In the genomic region with DNA sequence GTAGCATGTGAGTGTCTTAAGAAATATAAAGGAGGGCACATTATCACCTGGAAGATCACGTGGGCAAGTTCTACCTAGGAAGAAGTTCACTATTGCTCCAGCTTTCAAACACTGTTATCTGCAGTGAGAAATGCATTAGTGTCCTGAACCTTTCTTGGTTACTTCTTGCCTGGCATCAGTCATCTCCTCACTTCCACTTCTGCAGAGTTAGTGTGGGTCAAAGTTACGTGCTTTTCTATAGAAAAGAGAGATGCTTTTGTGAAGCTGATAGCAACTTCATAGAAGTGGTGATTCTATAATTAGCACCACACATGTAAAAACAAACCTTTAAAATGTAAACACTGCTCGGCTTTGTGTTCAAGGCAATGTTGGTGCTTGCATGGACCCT, we compare ENCODE assay signal across 9 cellular contexts. TPM values are rescaled to one million over a fixed set of nuclear protein-coding genes. Genes with fewer than 3 reads are reported as not detected.
A peak's percentile ranks its signal among the peaks of the same experiment; 100 is the strongest.
DNase-seq lines count a peak whose midpoint lies in the region; ATAC-seq, FAIRE-seq and TF ChIP-seq lines count a peak whose summit lies in the region.
"Had no signal": no experiment of that assay in that cellular context is flagged by ENCODE, and none has a peak within 500 bp of the region (broad histone marks: within the 10 kb centered on the region; RNA-seq: fewer than 3 reads in every experiment).

No MANE protein-coding gene starts in this region.

- H3K27ac ChIP-seq in A549 (peak overlapping the region in 1 of 2 experiments; percentile 67; a peak in 4 of 6 replicates), HUES64 (ENCODE audit: low read depth, low read length) (peak overlapping the region; percentile 65; the same call in 1 of the 2 replicates), coronary artery (peak overlapping the region; percentile 63 to 89), neural cell (ENCODE audit: low read length) (peak overlapping the region; percentile 74)
- H3K27ac ChIP-seq: PC-9 had no signal

- H3F3A ChIP-seq in neural cell (ENCODE audit: insufficient read depth, low read length, poor library complexity, severe bottlenecking): no peaks in the 10 kb centered on the region

- FAIRE-seq in A549 (lab: Jason Lieb, UNC): no peak

- H4K20me1 ChIP-seq in neural cell (ENCODE audit: insufficient read depth): no peaks in the 10 kb centered on the region

- TF ChIP-seq RAD21 in A549 (conservative IDR thresholded peaks at IDR 0.05 in 1 of 2, IDR thresholded peaks at IDR 0.05 in 1 of 2) (no peak), neural cell (conservative IDR thresholded peaks at IDR 0.05) (no peak)

- H3K9me3 ChIP-seq in A549 (no peaks in the 10 kb centered on the region), HUES64 (ENCODE audit: insufficient read depth, low read depth, low read length) (no peaks in the 10 kb centered on the region), neural cell (ENCODE audit: low read length) (peaks cover 4% of the 10 kb centered on the region)

- peaks cover 26% of the 10 kb centered on the region for H3K79me2 ChIP-seq in neural cell (replicated peaks; ENCODE audit: insufficient read depth, low read length)

- H3K9me2 ChIP-seq in neural cell (ENCODE audit: insufficient read depth, low read length): no peaks in the 10 kb centered on the region

- DNase-seq in A549 (ENCODE audit: low read depth in 1 of 2, low spot score in 1 of 2): no peak
- DNase-seq in coronary artery (ENCODE audit: low spot score): no peak
- DNase-seq in NCI-H2107 (lab: John Stamatoyannopoulos, UW): no peak
- no peak for DNase-seq in anterior cingulate cortex (lab: John Stamatoyannopoulos, UW)
- DNase-seq: PC-9 had no signal

- H3K4me3 ChIP-seq in A549 (no peak overlapping the region), HUES64 (ENCODE audit: low read length) (no peak overlapping the region), coronary artery (peak overlapping the region; percentile 53), neural cell (ENCODE audit: low read length) (peak overlapping the region; percentile 42)
- H3K4me3 ChIP-seq: PC-9 had no signal

- TF ChIP-seq CTCF in A549 (IDR thresholded peaks at IDR 0.05) (no peak), coronary artery (IDR thresholded peaks at IDR 0.05) (no peak), neural cell (IDR thresholded peaks at IDR 0.05; ENCODE audit: poor library complexity, severe bottlenecking) (no peak)

- no peak for ATAC-seq in A549
- ATAC-seq in activated CD4-positive, CD25-positive, alpha-beta regulatory T cell treated with anti-CD3 and anti-CD28 coated beads, Interleukin-2, amount 50 U/mL, for 24 hours: no peak
- no peak for ATAC-seq in HG03457 (IDR thresholded peaks at IDR 0.05; ENCODE audit: unreplicated experiment)

- H3K4me1 ChIP-seq in A549 (peaks cover 19% of the 10 kb centered on the region), HUES64 (ENCODE audit: insufficient read depth, low read length) (peaks cover 49% of the 10 kb centered on the region)

- no peak overlapping the region for H2AFZ ChIP-seq in neural cell (ENCODE audit: low read depth, low read length)
- H2AFZ ChIP-seq: PC-9 had no signal

- TF ChIP-seq POLR2A in A549 (IDR thresholded peaks at IDR 0.05; ENCODE audit: low read length): no peak

- CTCF ChIA-PET in A549 (lab: Yijun Ruan, JAX): interaction anchor here (1.0 to 2.4 kb wide), 2 partner anchors 10 to 207 kb away, joined by 5 to 8 read pairs; no protein-coding TSS in a partner anchor

- H3K36me3 ChIP-seq in HUES64 (ENCODE audit: insufficient read depth, low read length) (peaks cover 42% of the 10 kb centered on the region), neural cell (ENCODE audit: insufficient read depth, low read length) (no peaks in the 10 kb centered on the region)

- H3K4me2 ChIP-seq in A549 (0 out of 3 replicates have a peak overlapping the region, but pooled peaks have one; percentile 57), neural cell (ENCODE audit: low read length) (peak overlapping the region; percentile 31)
- H3K4me2 ChIP-seq: PC-9 had no signal

- TF ChIP-seq EP300 in A549 (IDR thresholded peaks at IDR 0.05) (no peak), neural cell (conservative IDR thresholded peaks at IDR 0.05; ENCODE audit: poor library complexity, severe bottlenecking) (no peak)

- POLR2A ChIA-PET in A549 (lab: Yijun Ruan, JAX): no interaction called here

- peak overlapping the region; percentile 46; the same call in 1 of the 2 replicates for H3K9ac ChIP-seq in HUES64 (ENCODE audit: low read depth, low read length)
- H3K9ac ChIP-seq in neural cell (ENCODE audit: low read length): peak overlapping the region; percentile 54

- no peaks in the 10 kb centered on the region for H3K27me3 ChIP-seq in HUES64 (ENCODE audit: insufficient read depth, low read length)
- no peaks in the 10 kb centered on the region for H3K27me3 ChIP-seq in neural cell (ENCODE audit: insufficient read depth, low read depth, low read length)

- WGBS in A549 (ENCODE audit: missing lambda C conversion rate): 93% methylated on average over 3 of the region's 3 CpGs
- 85% methylated on average over 2 of the region's 3 CpGs for WGBS in HUES64

TF ChIP-seq in A549, 52 proteins besides CTCF, POLR2A, EP300 and RAD21:
- TF ChIP-seq MAX (IDR thresholded peaks at IDR 0.05) (no peak), RFX5 (IDR thresholded peaks at IDR 0.05) (no peak), ZNF302 (CRISPR knock-in tag; IDR thresholded peaks at IDR 0.05) (no peak), ZSCAN20 (CRISPR knock-in tag; IDR thresholded peaks at IDR 0.05) (no peak), CHD4 (IDR thresholded peaks at IDR 0.05; ENCODE audit: borderline replicate concordance) (no peak), ZC3H11A (IDR thresholded peaks at IDR 0.05) (no peak), CBX8 (IDR thresholded peaks at IDR 0.05) (no peak), CEBPB (IDR thresholded peaks at IDR 0.05) (no peak), PHF8 (IDR thresholded peaks at IDR 0.05; ENCODE audit: borderline replicate concordance, low read depth) (no peak), MAFK (IDR thresholded peaks at IDR 0.05; ENCODE audit: partially characterized antibody) (no peak), GATA3 (IDR thresholded peaks at IDR 0.05; ENCODE audit: borderline replicate concordance) (no peak), RCOR1 (IDR thresholded peaks at IDR 0.05; ENCODE audit: low read depth, low read length) (no peak), RARB (CRISPR knock-in tag; IDR thresholded peaks at IDR 0.05) (no peak), MYC (IDR thresholded peaks at IDR 0.05; ENCODE audit: borderline replicate concordance, low read length) (no peak), HOXA7 (CRISPR knock-in tag; IDR thresholded peaks at IDR 0.05) (no peak), JUNB (IDR thresholded peaks at IDR 0.05) (no peak)

TF ChIP-seq in neural cell, 6 proteins besides CTCF, POLR2A, EP300 and RAD21:
- no peak for TF ChIP-seq REST (IDR thresholded peaks at IDR 0.05; ENCODE audit: borderline replicate concordance)
- TF ChIP-seq MXI1 (conservative IDR thresholded peaks at IDR 0.05; ENCODE audit: poor library complexity, severe bottlenecking): no peak
- TF ChIP-seq SMC3 (conservative IDR thresholded peaks at IDR 0.05; ENCODE audit: poor library complexity): no peak
- TF ChIP-seq POLR2AphosphoS5 (IDR thresholded peaks at IDR 0.05): no peak
- TF ChIP-seq EZH2 (IDR thresholded peaks at IDR 0.05; ENCODE audit: borderline replicate concordance, insufficient read depth, low read length, poor library complexity, severe bottlenecking): no peak
- TF ChIP-seq TAF1 (IDR thresholded peaks at IDR 0.05; ENCODE audit: low read depth): no peak

RNA-seq across cellular contexts. Expression of gene MRPS6, which starts 57.2 kb away (rescaled TPM):
- polyA plus RNA-seq in A549 (2011; rRNA removed): 23.2 and 26.9 TPM in 2 replicates
- 33.3 and 38.5 TPM in 2 replicates for polyA plus RNA-seq in A549 (2012; cell fraction: cytosol; rRNA removed)
- 21.3 and 22.4 TPM in 2 replicates for polyA plus RNA-seq in A549 (2012; cell fraction: nucleus; rRNA removed)
- 45.4 to 57.4 TPM (median 56.2 TPM) in 3 replicates for polyA plus RNA-seq in A549 (2017; fragmentation: RNase III; extraction: RNeasy Plus Mini Kit Qiagen cat#74134 plus additional on column Dnase treatment)
- 5.3 and 5.8 TPM in 2 replicates for polyA minus RNA-seq in A549 (2011; rRNA and poly(A)+ RNA removed)
- 130 TPM for polyA plus RNA-seq in HUES64 (2013, experiment 1 of 2)
- polyA plus RNA-seq in HUES64 (2013, experiment 2 of 2): 148 TPM
- 69.1 and 70.1 TPM in 2 replicates for polyA plus RNA-seq in neural cell
- 21.4 and 25.8 TPM in 2 replicates for polyA minus RNA-seq in neural cell

RNA-seq across cellular contexts. Expression of gene SLC5A3, which starts 57.2 kb away (rescaled TPM):
- polyA plus RNA-seq in A549 (2011; rRNA removed) (6.5 and 7.2 TPM in 2 replicates), A549 (2017; fragmentation: RNase III; extraction: RNeasy Plus Mini Kit Qiagen cat#74134 plus additional on column Dnase treatment) (5.7 to 7.7 TPM (median 6.6 TPM) in 3 replicates), neural cell (17.0 and 18.2 TPM in 2 replicates)
- 0.86 and 0.87 TPM in 2 replicates for polyA plus RNA-seq in A549 (2012; cell fraction: cytosol; rRNA removed)
- 1.4 and 2.4 TPM in 2 replicates for polyA plus RNA-seq in A549 (2012; cell fraction: nucleus; rRNA removed)
- 12.2 and 13.8 TPM in 2 replicates for polyA minus RNA-seq in A549 (2011; rRNA and poly(A)+ RNA removed)
- polyA plus RNA-seq in HUES64 (2013, experiment 1 of 2): 6.8 TPM
- polyA plus RNA-seq in HUES64 (2013, experiment 2 of 2): 7.4 TPM
- 71.6 and 87.2 TPM in 2 replicates for polyA minus RNA-seq in neural cell

Comparison
In these comparisons a context has a peak if more than half of its experiments do, and no peak if none do; other contexts are left out.
1. H3K4me3 ChIP-seq: peak in coronary artery (single experiment) and neural cell (single experiment); none in A549 (single experiment) and HUES64 (single experiment).